17 cellular contexts compared by ENCODE assay signal in the genomic region with DNA sequence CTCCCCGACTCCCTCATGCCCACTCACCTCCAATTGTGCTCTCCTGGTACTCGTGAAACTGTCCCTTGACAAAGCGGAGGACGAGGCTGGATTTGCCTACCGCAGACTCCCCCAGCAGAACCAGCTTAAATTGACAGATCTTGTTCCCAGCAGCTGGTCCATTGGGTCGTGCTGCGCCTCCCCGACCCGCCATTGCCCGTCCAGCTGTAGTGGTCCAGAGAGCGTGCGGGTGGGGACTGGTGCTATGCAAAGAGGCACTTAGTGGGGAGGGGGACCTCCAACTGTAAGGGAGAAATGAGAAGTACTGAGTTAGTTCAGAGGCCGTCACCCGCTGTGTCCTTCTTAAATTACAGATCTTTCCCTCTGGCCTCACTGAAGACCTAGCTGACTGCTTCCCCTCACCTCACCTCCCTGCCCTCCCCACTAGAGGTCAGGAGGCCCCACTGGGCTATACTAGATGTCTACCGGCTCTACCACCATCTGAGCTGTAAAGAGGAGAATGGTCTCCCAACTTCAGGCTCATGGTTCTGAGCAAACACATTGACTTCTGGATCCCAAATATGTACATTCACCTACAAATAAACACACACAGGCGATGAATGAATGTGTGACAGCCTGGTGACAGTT. TPM values are rescaled to one million over a fixed set of nuclear protein-coding genes. Genes with fewer than 3 reads are reported as not detected.
DNase-seq lines count a peak whose midpoint lies in the region; ATAC-seq and TF ChIP-seq lines count a peak whose summit lies in the region.
"Had no signal": no experiment of that assay in that cellular context is flagged by ENCODE, and none has a peak within 500 bp of the region (broad histone marks: within the 10 kb centered on the region; RNA-seq: fewer than 3 reads in every experiment).

No MANE protein-coding gene starts in this region.

- peaks cover 92% of the 10 kb centered on the region for H3K36me3 Mint-ChIP-seq in activated T-cell treated with anti-CD3 and anti-CD28 coated beads, Interleukin-2, amount 50 U/mL, for 24 hours (ENCODE audit: low read depth)
- peaks cover 32% of the 10 kb centered on the region for H3K36me3 Mint-ChIP-seq in activated T-cell treated with anti-CD3 and anti-CD28 coated beads, Interleukin-2, amount 50 U/mL, for 4 hours (ENCODE audit: insufficient read depth)
- peaks cover 56% of the 10 kb centered on the region for H3K36me3 Mint-ChIP-seq in activated CD8-positive, alpha-beta T cell treated with anti-CD3 and anti-CD28 coated beads, Interleukin-2, amount 10 ng/mL, durations not matched to agents 7 days and 5 days (ENCODE audit: low read depth)

- ATAC-seq in activated T-cell treated with anti-CD3 and anti-CD28 coated beads, Interleukin-2, amount 50 U/mL, for 4 hours: no peak
- no peak for ATAC-seq in activated CD8-positive, alpha-beta T cell treated with anti-CD3 and anti-CD28 coated beads, Interleukin-2, amount 10 ng/mL, durations not matched to agents 7 days and 5 days
- ATAC-seq in mucosa of descending colon: no peak
- no peak for ATAC-seq in GM18519 (IDR thresholded peaks at IDR 0.05; ENCODE audit: low FRiP score, unreplicated experiment)

- H3K9me3 ChIP-seq in mucosa of descending colon: no peaks in the 10 kb centered on the region
- H3K9me3 ChIP-seq: A549 had no signal

- POLR2A ChIA-PET in activated CD8-positive, alpha-beta T cell treated with anti-CD3 and anti-CD28 coated beads, Interleukin-2, amount 10 ng/mL, durations not matched to agents 7 days and 5 days (lab: Charles Lee): interaction anchor here (1.0 to 1.4 kb wide), 2 partner anchors 9 to 22 kb away, joined by 3 to 7 read pairs; a partner anchor contains a TSS

- intact Hi-C loops in mucosa of descending colon (cut with DNase I, micrococcal nuclease): no loop called here

- peak overlapping the region; percentile 82 for H3K27ac Mint-ChIP-seq in activated T-cell treated with anti-CD3 and anti-CD28 coated beads, Interleukin-2, amount 50 U/mL, for 24 hours
- peak overlapping the region; percentile 32 for H3K27ac Mint-ChIP-seq in activated CD8-positive, alpha-beta T cell treated with anti-CD3 and anti-CD28 coated beads, Interleukin-2, amount 10 ng/mL, durations not matched to agents 7 days and 5 days

- H3K27ac ChIP-seq in layer of hippocampus (ENCODE audit: low read depth, low read length) (peak overlapping the region; percentile 79), substantia nigra (ENCODE audit: low read depth, low read length, poor library complexity, severe bottlenecking) (peak overlapping the region; percentile 10)
- H3K27ac ChIP-seq: A549 had no signal

- no peaks in the 10 kb centered on the region for H3K36me3 ChIP-seq in mucosa of descending colon (ENCODE audit: low read depth)

- H3K4me1 Mint-ChIP-seq in activated T-cell treated with anti-CD3 and anti-CD28 coated beads, Interleukin-2, amount 50 U/mL, for 24 hours (ENCODE audit: low read depth): peaks cover 50% of the 10 kb centered on the region
- peaks cover 35% of the 10 kb centered on the region for H3K4me1 Mint-ChIP-seq in activated T-cell treated with anti-CD3 and anti-CD28 coated beads, Interleukin-2, amount 50 U/mL, for 4 hours (ENCODE audit: low read depth)
- peaks cover 39% of the 10 kb centered on the region for H3K4me1 Mint-ChIP-seq in activated CD8-positive, alpha-beta T cell treated with anti-CD3 and anti-CD28 coated beads, Interleukin-2, amount 10 ng/mL, durations not matched to agents 7 days and 5 days (ENCODE audit: low read depth)

- DNase-seq in activated T-cell treated with anti-CD3 and anti-CD28 coated beads, Interleukin-2, amount 50 U/mL, for 24 hours: no peak
- DNase-seq in activated T-cell treated with anti-CD3 and anti-CD28 coated beads, Interleukin-2, amount 50 U/mL, for 4 hours: no peak
- DNase-seq in activated CD8-positive, alpha-beta T cell treated with anti-CD3 and anti-CD28 coated beads, Interleukin-2, amount 10 ng/mL, durations not matched to agents 7 days and 5 days: no peak
- DNase-seq in substantia nigra (lab: John Stamatoyannopoulos, UW) (no peak), DMS79 treated with DMSO at 0.1 percent for 48 hours (lab: John Stamatoyannopoulos, UW) (no peak), mucosa of descending colon (no peak)
- DNase-seq: activated T-cell treated with anti-CD3 and anti-CD28 coated beads, Interleukin-2, amount 50 U/mL, for 1 hour; central memory CD4-positive, alpha-beta T cell; DND-41; foreskin fibroblast; NCI-H1694 had no signal

- no peaks in the 10 kb centered on the region for H3K27me3 Mint-ChIP-seq in activated T-cell treated with anti-CD3 and anti-CD28 coated beads, Interleukin-2, amount 50 U/mL, for 24 hours
- H3K27me3 Mint-ChIP-seq in activated T-cell treated with anti-CD3 and anti-CD28 coated beads, Interleukin-2, amount 50 U/mL, for 4 hours (ENCODE audit: low read depth): no peaks in the 10 kb centered on the region
- no peaks in the 10 kb centered on the region for H3K27me3 Mint-ChIP-seq in activated CD8-positive, alpha-beta T cell treated with anti-CD3 and anti-CD28 coated beads, Interleukin-2, amount 10 ng/mL, durations not matched to agents 7 days and 5 days (ENCODE audit: low read depth)

- no peak for TF ChIP-seq CTCF in mucosa of descending colon (IDR thresholded peaks at IDR 0.05)

- peaks cover 31% of the 10 kb centered on the region for H3K4me1 ChIP-seq in mucosa of descending colon (ENCODE audit: low read depth)

- H3K27me3 ChIP-seq in layer of hippocampus (ENCODE audit: control insufficient read depth, insufficient read depth, low read length): no peaks in the 10 kb centered on the region

- no peak overlapping the region for H3K4me3 ChIP-seq in mucosa of descending colon
- H3K4me3 ChIP-seq: A549 had no signal

- CTCF ChIA-PET in activated CD8-positive, alpha-beta T cell treated with anti-CD3 and anti-CD28 coated beads, Interleukin-2, amount 10 ng/mL, durations not matched to agents 7 days and 5 days (lab: Charles Lee): interaction anchor here (0.5 to 1.5 kb wide), 6 partner anchors 10 to 273 kb away, joined by 3 to 5 read pairs (median 4); a partner anchor contains a TSS

- H3K9me3 Mint-ChIP-seq in activated T-cell treated with anti-CD3 and anti-CD28 coated beads, Interleukin-2, amount 50 U/mL, for 24 hours: no peaks in the 10 kb centered on the region
- H3K9me3 Mint-ChIP-seq in activated T-cell treated with anti-CD3 and anti-CD28 coated beads, Interleukin-2, amount 50 U/mL, for 4 hours: no peaks in the 10 kb centered on the region
- no peaks in the 10 kb centered on the region for H3K9me3 Mint-ChIP-seq in activated CD8-positive, alpha-beta T cell treated with anti-CD3 and anti-CD28 coated beads, Interleukin-2, amount 10 ng/mL, durations not matched to agents 7 days and 5 days (ENCODE audit: insufficient read depth)
- H3K9me3 Mint-ChIP-seq: T-helper 2 cell treated with Interferon-gamma antibody and Interleukin-4, amounts not matched to agents 5 μg/mL and 100 μg/mL, for 36 hours had no signal

- H3K4me3 Mint-ChIP-seq in activated T-cell treated with anti-CD3 and anti-CD28 coated beads, Interleukin-2, amount 50 U/mL, for 24 hours: no peak overlapping the region
- H3K4me3 Mint-ChIP-seq in activated T-cell treated with anti-CD3 and anti-CD28 coated beads, Interleukin-2, amount 50 U/mL, for 4 hours: no peak overlapping the region
- no peak overlapping the region for H3K4me3 Mint-ChIP-seq in activated CD8-positive, alpha-beta T cell treated with anti-CD3 and anti-CD28 coated beads, Interleukin-2, amount 10 ng/mL, durations not matched to agents 7 days and 5 days
- H3K4me3 Mint-ChIP-seq: T-helper 2 cell treated with Interferon-gamma antibody and Interleukin-4, amounts not matched to agents 5 μg/mL and 100 μg/mL, for 36 hours had no signal

RNA-seq across cellular contexts. Expression of a gene that starts 7.8 kb away (rescaled TPM):
- under 1 TPM in 1 of 3 donors, not detected in 2; 0.10 TPM for total RNA-seq in activated T-cell treated with anti-CD3 and anti-CD28 coated beads, Interleukin-2, amount 50 U/mL, for 4 hours
- under 1 TPM; 0.16 to 0.29 TPM for total RNA-seq in activated CD8-positive, alpha-beta T cell treated with anti-CD3 and anti-CD28 coated beads, Interleukin-2, amount 10 ng/mL, durations not matched to agents 7 days and 5 days
- under 1 TPM in 1 of 3 donors, not detected in 2; 0.28 TPM for total RNA-seq in mucosa of descending colon
- total RNA-seq: HT1080, pulmonary artery endothelial cell had no signal

RNA-seq across cellular contexts. Expression of a gene that starts 9.3 kb away (rescaled TPM):
- 10 to 100 TPM; 70.1 to 92.5 (median 82.4) TPM for total RNA-seq in activated T-cell treated with anti-CD3 and anti-CD28 coated beads, Interleukin-2, amount 50 U/mL, for 4 hours
- total RNA-seq in activated CD8-positive, alpha-beta T cell treated with anti-CD3 and anti-CD28 coated beads, Interleukin-2, amount 10 ng/mL, durations not matched to agents 7 days and 5 days: 10 to 100 TPM; 45.2 to 46.8 TPM
- total RNA-seq in mucosa of descending colon: 10 to 100 TPM; 21.6 to 47.8 (median 31.4) TPM

RNA-seq across cellular contexts. Expression of a gene that starts 17.9 kb away (rescaled TPM):
- 1 to 10 TPM; 2.0 to 8.4 (median 6.9) TPM for total RNA-seq in activated T-cell treated with anti-CD3 and anti-CD28 coated beads, Interleukin-2, amount 50 U/mL, for 4 hours
- 10 to 100 TPM; 71.9 to 72.9 TPM for total RNA-seq in activated CD8-positive, alpha-beta T cell treated with anti-CD3 and anti-CD28 coated beads, Interleukin-2, amount 10 ng/mL, durations not matched to agents 7 days and 5 days
- total RNA-seq in mucosa of descending colon: 10 to 100 TPM; 11.7 to 18.0 (median 14.0) TPM

RNA-seq across cellular contexts. Expression of a gene that starts 24.4 kb away (rescaled TPM):
- total RNA-seq in activated T-cell treated with anti-CD3 and anti-CD28 coated beads, Interleukin-2, amount 50 U/mL, for 4 hours: 10 to 100 TPM; 76.5 to 81.0 (median 79.1) TPM
- total RNA-seq in activated CD8-positive, alpha-beta T cell treated with anti-CD3 and anti-CD28 coated beads, Interleukin-2, amount 10 ng/mL, durations not matched to agents 7 days and 5 days: 100 to 1,000 TPM; 102 to 107 TPM
- 100 to 1,000 TPM; 133 to 161 (median 160) TPM for total RNA-seq in mucosa of descending colon

RNA-seq across cellular contexts. Expression of a gene that starts 32.1 kb away (rescaled TPM):
- under 1 TPM in 2 of 3 donors, not detected in 1; 0.29 to 0.43 TPM for total RNA-seq in activated T-cell treated with anti-CD3 and anti-CD28 coated beads, Interleukin-2, amount 50 U/mL, for 4 hours
- total RNA-seq in activated CD8-positive, alpha-beta T cell treated with anti-CD3 and anti-CD28 coated beads, Interleukin-2, amount 10 ng/mL, durations not matched to agents 7 days and 5 days: under 1 TPM; 0.23 to 0.47 TPM
- under 1 TPM; 0.41 to 0.96 (median 0.58) TPM for total RNA-seq in mucosa of descending colon
- total RNA-seq: HT1080, pulmonary artery endothelial cell had no signal
